In genomic region chr19:54464044-54464623, GRCh38 we compare ENCODE assay signal across 8 cellular contexts. TPM values are rescaled to one million over a fixed set of nuclear protein-coding genes. Genes with fewer than 3 reads are reported as not detected.
A peak's percentile ranks its signal among the peaks of the same experiment; 100 is the strongest.
DNase-seq lines count a peak whose midpoint lies in the region; ATAC-seq and TF ChIP-seq lines count a peak whose summit lies in the region.

No MANE protein-coding gene starts in this region.

- POLR2A ChIA-PET in activated CD4-positive, alpha-beta T cell treated with anti-CD3 and anti-CD28 coated beads for 36 hours (lab: Charles Lee), result interaction anchor here (0.6 to 1.0 kb wide), 6 partner anchors 9 to 1135 kb away, joined by 3 to 18 read pairs (median 4); partner anchors contain the start of genes CDC42EP5, LENG8, PRPF31 and TFPT

- H3K9me3 Mint-ChIP-seq in activated CD4-positive, alpha-beta T cell treated with anti-CD3 and anti-CD28 coated beads for 36 hours (ENCODE audit: low read depth), result peaks cover 2% of the 10 kb centered on the region

- H3K36me3 Mint-ChIP-seq in activated CD4-positive, alpha-beta T cell treated with anti-CD3 and anti-CD28 coated beads for 36 hours (ENCODE audit: low read depth), result peaks cover 12% of the 10 kb centered on the region

- peak; percentile 79 for DNase-seq in ACHN
- DNase-seq in NCI-H345 treated with DMSO at 0.1 percent for 48 hours (lab: John Stamatoyannopoulos, UW; ENCODE audit: unreplicated experiment), result peak; percentile 38
- peak; percentile 97 for DNase-seq in activated CD4-positive, alpha-beta T cell treated with anti-CD3 and anti-CD28 coated beads for 36 hours
- DNase-seq in choroid plexus epithelial cell (ENCODE audit: low read depth), result peak; percentile 94
- DNase-seq in stimulated activated CD4-positive, alpha-beta T cell treated with anti-CD3 and anti-CD28 coated beads, Interleukin-4, amount 100 ng/mL, for 1 hour, result peak; percentile 80

- in situ Hi-C loops in ACHN (cut with HindIII; ENCODE audit: low pct_ligation_motif_present, low pct_unique_long_range_greater_than_20kb, low sequenced_read_pairs), result no loop called here

- H3K4me1 Mint-ChIP-seq in activated CD4-positive, alpha-beta T cell treated with anti-CD3 and anti-CD28 coated beads for 36 hours, result peaks cover 23% of the 10 kb centered on the region

- H3K27me3 ChIP-seq in layer of hippocampus (ENCODE audit: control insufficient read depth, insufficient read depth, low read length), result no peaks in the 10 kb centered on the region

- no peak for TF ChIP-seq CTCF in choroid plexus epithelial cell (conservative IDR thresholded peaks at IDR 0.05; ENCODE audit: low read depth, low read length)

- peak overlapping the region; percentile 91 for H3K27ac ChIP-seq in layer of hippocampus (ENCODE audit: low read depth, low read length)

- peak overlapping the region; percentile 91 for H3K27ac Mint-ChIP-seq in activated CD4-positive, alpha-beta T cell treated with anti-CD3 and anti-CD28 coated beads for 36 hours

- ATAC-seq in GM18907 (IDR thresholded peaks at IDR 0.05; ENCODE audit: unreplicated experiment) (peak; percentile 51), HG03135 (IDR thresholded peaks at IDR 0.05; ENCODE audit: unreplicated experiment) (peak; percentile 36)
- ATAC-seq in activated CD4-positive, alpha-beta T cell treated with anti-CD3 and anti-CD28 coated beads for 36 hours, result peak; percentile 70

- peak overlapping the region; percentile 64 for H3K4me3 ChIP-seq in choroid plexus epithelial cell (ENCODE audit: low read depth, low read length)

- CTCF ChIA-PET in activated CD4-positive, alpha-beta T cell treated with anti-CD3 and anti-CD28 coated beads for 36 hours (lab: Charles Lee), result interaction anchor here (0.6 to 1.0 kb wide), 3 partner anchors 16 to 630 kb away, joined by 3 to 5 read pairs (median 4); no protein-coding TSS in a partner anchor

- intact Hi-C loops in activated CD4-positive, alpha-beta T cell treated with anti-CD3 and anti-CD28 coated beads for 36 hours (cut with DNase I, micrococcal nuclease), result loop anchor here (1.0 to 10.0 kb wide), 16 partner anchors 15 to 1269 kb away; partner anchors contain the start of genes DNAAF3 (in 1 of the 2), HSPBP1 (in 1 of the 2), LENG1 (in 1 of the 2) and LENG8 (in 1 of the 2)

- H3K4me3 Mint-ChIP-seq in activated CD4-positive, alpha-beta T cell treated with anti-CD3 and anti-CD28 coated beads for 36 hours, result peak overlapping the region; percentile 80

- H3K27me3 Mint-ChIP-seq in activated CD4-positive, alpha-beta T cell treated with anti-CD3 and anti-CD28 coated beads for 36 hours, result peaks cover 11% of the 10 kb centered on the region

RNA-seq across cellular contexts. Expression of gene LENG9, which starts 0.6 kb away (rescaled TPM):
- 1 to 10 TPM; 5.0 to 5.1 TPM for total RNA-seq in activated CD4-positive, alpha-beta T cell treated with anti-CD3 and anti-CD28 coated beads for 36 hours

RNA-seq across cellular contexts. Expression of gene CDC42EP5, which starts 9.0 kb away (rescaled TPM):
- under 1 TPM in 1 of 2 experiments, not detected in 1; 0.55 TPM for total RNA-seq in activated CD4-positive, alpha-beta T cell treated with anti-CD3 and anti-CD28 coated beads for 36 hours

RNA-seq across cellular contexts. Expression of gene LENG8, which starts 15.1 kb away (rescaled TPM):
- 100 to 1,000 TPM; 156 to 221 TPM for total RNA-seq in activated CD4-positive, alpha-beta T cell treated with anti-CD3 and anti-CD28 coated beads for 36 hours

RNA-seq across cellular contexts. Expression of gene LAIR2, which starts 38.5 kb away (rescaled TPM):
- 1 to 10 TPM; 3.7 to 5.1 TPM for total RNA-seq in activated CD4-positive, alpha-beta T cell treated with anti-CD3 and anti-CD28 coated beads for 36 hours

RNA-seq across cellular contexts. Expression of gene TTYH1, which starts 48.9 kb away (rescaled TPM):
- total RNA-seq in activated CD4-positive, alpha-beta T cell treated with anti-CD3 and anti-CD28 coated beads for 36 hours, result under 1 TPM; 0.19 to 0.59 TPM

Comparison
In these comparisons a context has a peak if more than half of its experiments do, and no peak if none do; other contexts are left out.
1. Peak in every context shown above with its lines: DNase-seq, ATAC-seq, H3K4me3 ChIP-seq and H3K27ac ChIP-seq.
2. DNase-seq: peak in every context shown above with its lines; median percentile 97 in activated CD4-positive, alpha-beta T cell treated with anti-CD3 and anti-CD28 coated beads for 36 hours; 94 in choroid plexus epithelial cell; 80 in stimulated activated CD4-positive, alpha-beta T cell treated with anti-CD3 and anti-CD28 coated beads, Interleukin-4, amount 100 ng/mL, for 1 hour; 79 in ACHN; 38 in NCI-H345 treated with DMSO at 0.1 percent for 48 hours.